In the genomic region with DNA sequence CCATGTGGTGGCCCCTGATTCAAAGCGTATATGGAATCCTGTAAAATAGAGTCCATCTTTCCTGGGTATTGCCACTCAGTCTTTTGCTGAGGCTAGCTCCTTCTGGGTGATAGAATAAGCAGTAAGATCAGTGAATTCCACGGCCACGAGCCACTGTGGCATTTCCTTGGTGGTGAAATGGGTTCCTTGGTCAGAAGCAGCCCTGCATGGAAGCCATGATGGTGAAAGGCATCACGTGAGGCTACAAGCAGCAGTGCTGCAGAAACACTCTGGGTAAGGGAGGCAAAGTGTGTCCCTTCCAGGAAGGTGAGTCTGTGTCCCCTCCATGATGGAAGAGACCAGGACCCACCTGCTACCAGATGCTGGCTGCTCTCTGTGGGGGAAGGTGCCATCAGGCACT, we compare ENCODE assay signal across 20 cellular contexts. TPM values are rescaled to one million over a fixed set of nuclear protein-coding genes. Genes with fewer than 3 reads are reported as not detected.
DNase-seq lines count a peak whose midpoint lies in the region; ATAC-seq and TF ChIP-seq lines count a peak whose summit lies in the region.
"Had no signal": no experiment of that assay in that cellular context is flagged by ENCODE, and none has a peak within 500 bp of the region (broad histone marks: within the 10 kb centered on the region; RNA-seq: fewer than 3 reads in every experiment).

No MANE protein-coding gene starts in this region.

- 100% methylated on average over 3 of the region's 4 CpGs; no CpG with 5 or more reads in 1 of the 2 experiments for WGBS in IMR-90 (ENCODE audit: extremely low coverage in 2 of 2, insufficient read length in 1 of 2), 2 experiments
- WGBS in mesenchymal stem cell, result 87% methylated on average over 4 of the region's 4 CpGs

- POLR2A ChIA-PET in IMR-90 (lab: Charles Lee; ENCODE audit: unreplicated experiment), result no interaction called here
- POLR2A ChIA-PET in Panc1 (lab: Charles Lee), result no interaction called here

- peak overlapping the region; percentile 66 for H4K91ac ChIP-seq in IMR-90 (ENCODE audit: insufficient read depth, low read depth, low read length)
- H4K91ac ChIP-seq in mesenchymal stem cell (ENCODE audit: low read length), result peak overlapping the region; percentile 2

- no peak overlapping the region for H3K56ac ChIP-seq in IMR-90 (ENCODE audit: extremely low read depth, insufficient read depth, low read length)

- TF ChIP-seq RAD21 in IMR-90 (IDR thresholded peaks at IDR 0.05; ENCODE audit: low read length), result no peak

- dilution Hi-C loops in IMR-90 (cut with HindIII; ENCODE audit: low sequenced_read_pairs, unreplicated experiment), result no loop called here

- intact Hi-C loops in IMR-90 (cut with micrococcal nuclease), result loop anchor here (5.0 kb wide), 1 partner anchor 44 kb away; no protein-coding TSS in a partner anchor
- intact Hi-C loops in Panc1 (cut with micrococcal nuclease; ENCODE audit: unreplicated experiment), result loop anchor here (5.0 kb wide), 1 partner anchor 139 kb away; no protein-coding TSS in a partner anchor

- CTCF ChIA-PET in IMR-90 (lab: Yijun Ruan, JAX) (interaction anchor here (0.9 to 1.5 kb wide), 2 partner anchors 12 to 38 kb away, joined by 3 to 7 read pairs; no protein-coding TSS in a partner anchor), Panc1 (lab: Charles Lee) (no interaction called here)

- H3K4ac ChIP-seq in IMR-90 (ENCODE audit: low read depth, low read length) (peak overlapping the region; percentile 71), mesenchymal stem cell (ENCODE audit: low read depth in 1 of 2, low read length in 2 of 2) (peak overlapping the region in 1 of 2 experiments; percentile 39)

- no peaks in the 10 kb centered on the region for H4K20me1 ChIP-seq in IMR-90 (ENCODE audit: insufficient read depth, low read length)
- H4K20me1 ChIP-seq: BLaER1 had no signal

- H3K9ac ChIP-seq in IMR-90 (ENCODE audit: low read depth, low read length), result no peak overlapping the region
- H3K9ac ChIP-seq in mesenchymal stem cell (ENCODE audit: low read length), result no peak overlapping the region
- H3K9ac ChIP-seq: BLaER1 had no signal

- H3K4me1 ChIP-seq in IMR-90 (ENCODE audit: control insufficient read depth, insufficient read depth, low read length) (peaks cover 8% of the 10 kb centered on the region), Panc1 (ENCODE audit: control insufficient read depth, insufficient read depth, low read length) (peaks cover 41% of the 10 kb centered on the region), mesenchymal stem cell (ENCODE audit: control insufficient read depth, insufficient read depth, low read depth, low read length) (peaks cover 22% of the 10 kb centered on the region)

- no peak for TF ChIP-seq POLR2A in IMR-90 (IDR thresholded peaks at IDR 0.05; ENCODE audit: low read depth, low read length)

- 0 out of 2 replicates have a peak, but pooled peaks have one; percentile 13 for ATAC-seq in IMR-90 (ENCODE audit: low read depth)
- ATAC-seq in Panc1, result no peak
- ATAC-seq: CD8-positive, alpha-beta T cell; Right ventricle myocardium inferior had no signal

- H2BK12ac ChIP-seq in mesenchymal stem cell (ENCODE audit: low read length in 2 of 2), result peak overlapping the region; percentile 38 to 59

- H2BK15ac ChIP-seq in IMR-90 (ENCODE audit: low read depth, low read length), result 0 out of 3 replicates have a peak overlapping the region, but pooled peaks have one; percentile 30
- no peak overlapping the region for H2BK15ac ChIP-seq in mesenchymal stem cell (ENCODE audit: low read depth, poor library complexity, severe bottlenecking)

- H2AK5ac ChIP-seq in IMR-90 (ENCODE audit: low read depth, low read length), result peak overlapping the region; percentile 59; the same call in 1 of the 2 replicates
- H2AK5ac ChIP-seq in mesenchymal stem cell (ENCODE audit: low read length, severe bottlenecking), result no peak overlapping the region

- H3K23ac ChIP-seq in IMR-90 (ENCODE audit: low read depth, low read length) (peak overlapping the region; percentile 55; the same call in 1 of the 2 replicates), mesenchymal stem cell (ENCODE audit: low read length in 2 of 2) (peak overlapping the region in 1 of 2 experiments; percentile 23)

- H2BK120ac ChIP-seq in IMR-90 (ENCODE audit: low read depth, low read length) (peak overlapping the region; percentile 76), mesenchymal stem cell (ENCODE audit: low read depth, low read length) (no peak overlapping the region)

- peaks cover 8% of the 10 kb centered on the region for H3K9me1 ChIP-seq in IMR-90 (ENCODE audit: insufficient read depth, low read length)

- TF ChIP-seq CTCF in AG10803 (conservative IDR thresholded peaks at IDR 0.05; ENCODE audit: low read length), result no peak
- no peak for TF ChIP-seq CTCF in IMR-90 (conservative IDR thresholded peaks at IDR 0.05; ENCODE audit: low read depth, low read length)
- TF ChIP-seq CTCF in Panc1 (IDR thresholded peaks at IDR 0.05), result no peak
- TF ChIP-seq CTCF in GM13977 (IDR thresholded peaks at IDR 0.05; ENCODE audit: extremely low read depth, insufficient read depth, missing control alignments), result no peak

- peaks cover 10% of the 10 kb centered on the region for H3K27me3 ChIP-seq in IMR-90 (ENCODE audit: control insufficient read depth, insufficient read depth, low read length)
- H3K27me3 ChIP-seq in Panc1 (ENCODE audit: control insufficient read depth, insufficient read depth, low read length), result no peaks in the 10 kb centered on the region
- H3K27me3 ChIP-seq in mesenchymal stem cell (ENCODE audit: control insufficient read depth in 1 of 2, insufficient read depth in 1 of 2, low read length in 2 of 2), result peaks cover 0 to 14% of the 10 kb centered on the region in 2 experiments
- H3K27me3 ChIP-seq: BLaER1 had no signal

- H3K18ac ChIP-seq in IMR-90 (ENCODE audit: low read depth, low read length) (peak overlapping the region; percentile 77; the same call in 1 of the 2 replicates), mesenchymal stem cell (ENCODE audit: low read depth in 1 of 2, low read length in 2 of 2) (peak overlapping the region; percentile 13 to 23)

- H3K4me3 ChIP-seq in AG10803 (ENCODE audit: low read length), result no peak overlapping the region
- H3K4me3 ChIP-seq in IMR-90 (ENCODE audit: insufficient read depth, low read depth, low read length), result no peak overlapping the region
- H3K4me3 ChIP-seq in Panc1 (ENCODE audit: low read depth in 2 of 2, low read length in 2 of 2), result no peak overlapping the region
- no peak overlapping the region for H3K4me3 ChIP-seq in mesenchymal stem cell (ENCODE audit: insufficient read depth in 1 of 2, low read depth in 1 of 2, low read length in 2 of 2)
- H3K4me3 ChIP-seq: BLaER1 had no signal

- peak overlapping the region in 1 of 2 experiments; percentile 80; a peak in 2 of 4 replicates for H4K8ac ChIP-seq in IMR-90 (ENCODE audit: low read depth in 2 of 2, low read length in 2 of 2)
- H4K8ac ChIP-seq in mesenchymal stem cell (ENCODE audit: low read length), result no peak overlapping the region

- H2AFZ ChIP-seq in IMR-90 (replicated peaks; ENCODE audit: low read length, poor library complexity) (peak overlapping the region; percentile 56), mesenchymal stem cell (ENCODE audit: low read depth, low read length) (no peak overlapping the region)

- DNase-seq in AG10803 (ENCODE audit: low read depth), result peak; percentile 20
- no peak for DNase-seq in IMR-90
- DNase-seq in Panc1 (ENCODE audit: low read depth, low spot score), result no peak
- DNase-seq in mesenchymal stem cell, result no peak
- DNase-seq in GM13977 (ENCODE audit: low spot score), result no peak
- DNase-seq in NCI-H2081 treated with DMSO at 0.1 percent for 48 hours (lab: John Stamatoyannopoulos, UW), result no peak
- no peak for DNase-seq in AG20443 (ENCODE audit: low spot score)
- no peak for DNase-seq in activated effector memory CD4-positive, alpha-beta T cell treated with anti-CD3 and anti-CD28 coated beads, Interleukin-2, amount 50 U/mL, for 16 hours
- DNase-seq: Calu3; CD8-positive, alpha-beta T cell; DMS53; H9; NCI-H1105; NCI-H2107; NCI-H2227 treated with DMSO at 0.1 percent for 48 hours; NCI-H82; SW 1271 had no signal

- no peaks in the 10 kb centered on the region for H3K36me3 ChIP-seq in IMR-90 (ENCODE audit: control insufficient read depth, insufficient read depth, low read length)
- no peaks in the 10 kb centered on the region for H3K36me3 ChIP-seq in Panc1 (ENCODE audit: control insufficient read depth, insufficient read depth, low read length)
- no peaks in the 10 kb centered on the region for H3K36me3 ChIP-seq in mesenchymal stem cell (ENCODE audit: control insufficient read depth in 1 of 2, insufficient read depth in 2 of 2, low read depth in 1 of 2, low read length in 2 of 2)
- H3K36me3 ChIP-seq: BLaER1 had no signal

- H3K9me3 ChIP-seq in IMR-90 (ENCODE audit: control insufficient read depth, insufficient read depth, low read length) (no peaks in the 10 kb centered on the region), Panc1 (ENCODE audit: control insufficient read depth, insufficient read depth, low read depth, low read length) (no peaks in the 10 kb centered on the region), mesenchymal stem cell (ENCODE audit: control insufficient read depth, low read length) (no peaks in the 10 kb centered on the region)
- H3K9me3 ChIP-seq: BLaER1 had no signal

- H2BK5ac ChIP-seq in IMR-90 (ENCODE audit: low read depth, low read length, poor library complexity, severe bottlenecking) (peak overlapping the region; percentile 33), mesenchymal stem cell (ENCODE audit: low read depth, low read length, poor library complexity, severe bottlenecking) (no peak overlapping the region)

- no TSS peak for BruUV-seq in IMR-90 (replicated peaks; lab: Mats Ljungman, UMichigan)
- BruUV-seq in Panc1 (replicated peaks; lab: Mats Ljungman, UMichigan), result no TSS peak

- H2AK9ac ChIP-seq in IMR-90 (replicated peaks; ENCODE audit: low read depth, low read length, poor library complexity), result peak overlapping the region; percentile 5

- H4K5ac ChIP-seq in IMR-90 (ENCODE audit: low read depth, low read length), result peak overlapping the region; percentile 46; the same call in 1 of the 2 replicates

- peak overlapping the region; percentile 53 for H2BK20ac ChIP-seq in IMR-90 (ENCODE audit: low read depth, low read length)

- H3K27ac ChIP-seq in IMR-90 (ENCODE audit: insufficient read depth, low read length), result no peak overlapping the region
- H3K27ac ChIP-seq in Panc1 (ENCODE audit: low read length), result peak overlapping the region; percentile 75
- no peak overlapping the region for H3K27ac ChIP-seq in mesenchymal stem cell (ENCODE audit: low read length, poor library complexity, severe bottlenecking)
- H3K27ac ChIP-seq: BLaER1 had no signal

- H3K4me2 ChIP-seq in IMR-90 (ENCODE audit: low read depth, low read length), result no peak overlapping the region
- no peak overlapping the region for H3K4me2 ChIP-seq in mesenchymal stem cell (ENCODE audit: low read length, poor library complexity, severe bottlenecking)
- H3K4me2 ChIP-seq: BLaER1 had no signal

- in situ Hi-C loops in IMR-90 (cut with MboI; ENCODE audit: low sequenced_read_pairs) (no loop called here), Panc1 (cut with HindIII; ENCODE audit: low pct_unique_long_range_greater_than_20kb, low sequenced_read_pairs) (no loop called here), GM13977 (cut with MboI; ENCODE audit: low pct_unique_long_range_greater_than_20kb, low sequenced_read_pairs, unreplicated experiment) (no loop called here)

- H3K14ac ChIP-seq in IMR-90 (replicated peaks; ENCODE audit: low read depth, low read length), result peak overlapping the region; percentile 42
- peak overlapping the region in 1 of 2 experiments; percentile 35 for H3K14ac ChIP-seq in mesenchymal stem cell (ENCODE audit: low read length in 2 of 2)

- no peaks in the 10 kb centered on the region for H3K79me1 ChIP-seq in IMR-90 (ENCODE audit: low read depth in 1 of 2, low read length in 2 of 2)
- no peaks in the 10 kb centered on the region for H3K79me1 ChIP-seq in mesenchymal stem cell (replicated peaks; ENCODE audit: low read length, poor library complexity, severe bottlenecking)

RNA-seq across cellular contexts. Expression of a gene that starts 19.6 kb away (rescaled TPM):
- total RNA-seq in IMR-90 (2012; rRNA removed), result 5.0 and 6.3 TPM in 2 replicates
- 9.6 and 9.9 TPM in 2 replicates for polyA plus RNA-seq in IMR-90 (2012; rRNA removed)
- 10.7 and 12.7 TPM in 2 replicates for polyA plus RNA-seq in IMR-90 (2012; cell fraction: cytosol; rRNA removed)
- 43.9 and 49.0 TPM in 2 replicates for polyA plus RNA-seq in IMR-90 (2012; cell fraction: nucleus; rRNA removed; ENCODE audit: low replicate concordance)
- total RNA-seq in Panc1 (2021; ENCODE audit: unreplicated experiment), result 491 TPM
- 322 TPM for polyA plus RNA-seq in Panc1 (2012; ENCODE audit: insufficient read length)
- 29.2 TPM for polyA plus RNA-seq in mesenchymal stem cell (2013, experiment 1 of 2)
- 27.7 TPM for polyA plus RNA-seq in mesenchymal stem cell (2013, experiment 2 of 2)

RNA-seq across cellular contexts. Expression of a gene that starts 48.4 kb away (rescaled TPM):
- total RNA-seq in IMR-90 (2012; rRNA removed), result not detected in 2 replicates
- polyA plus RNA-seq in IMR-90 (2012; rRNA removed), result not detected in 2 replicates
- polyA plus RNA-seq in IMR-90 (2012; cell fraction: cytosol; rRNA removed), result 0.14 TPM in 1 of 2 replicates, not detected in the other
- polyA plus RNA-seq in IMR-90 (2012; cell fraction: nucleus; rRNA removed; ENCODE audit: low replicate concordance), result 0.72 and 0.85 TPM in 2 replicates
- 2.6 TPM for total RNA-seq in Panc1 (2021; ENCODE audit: unreplicated experiment)
- polyA plus RNA-seq in Panc1 (2012; ENCODE audit: insufficient read length), result 1.9 TPM
- not detected for polyA plus RNA-seq in mesenchymal stem cell (2013, experiment 1 of 2)
- 0.05 TPM for polyA plus RNA-seq in mesenchymal stem cell (2013, experiment 2 of 2)
- total RNA-seq: CD8-positive, alpha-beta T cell had no signal

RNA-seq across cellular contexts. Expression of a gene that starts 58.9 kb away (rescaled TPM):
- not detected in 2 replicates for total RNA-seq in IMR-90 (2012; rRNA removed)
- not detected in 2 replicates for polyA plus RNA-seq in IMR-90 (2012; rRNA removed)
- polyA plus RNA-seq in IMR-90 (2012; cell fraction: cytosol; rRNA removed), result 0.18 TPM in 1 of 2 replicates, not detected in the other
- not detected in 2 replicates for polyA plus RNA-seq in IMR-90 (2012; cell fraction: nucleus; rRNA removed; ENCODE audit: low replicate concordance)
- total RNA-seq in Panc1 (2021; ENCODE audit: unreplicated experiment), result not detected
- not detected for polyA plus RNA-seq in Panc1 (2012; ENCODE audit: insufficient read length)
- not detected for polyA plus RNA-seq in mesenchymal stem cell (2013, experiment 1 of 2)
- not detected for polyA plus RNA-seq in mesenchymal stem cell (2013, experiment 2 of 2)
- total RNA-seq: A172; Calu3; CD8-positive, alpha-beta T cell; H9; Right ventricle myocardium inferior had no signal

Comparison
In these comparisons a context has a peak if more than half of its experiments do, and no peak if none do; other contexts are left out.
1. RNA of a gene that starts 19.6 kb away (total RNA-seq): 491 TPM in Panc1 (single experiment); 5.0 to 6.3 TPM in IMR-90; every median in the first group is over 10 times any median in the second.